In genomic region chrX:46953597-46953996, GRCh38 we compare ENCODE assay signal across 10 cellular contexts. TPM values are rescaled to one million over a fixed set of nuclear protein-coding genes. Genes with fewer than 3 reads are reported as not detected.
DNase-seq lines count a peak whose midpoint lies in the region; ATAC-seq and TF ChIP-seq lines count a peak whose summit lies in the region.
"Had no signal": no experiment of that assay in that cellular context is flagged by ENCODE, and none has a peak within 500 bp of the region (broad histone marks: within the 10 kb centered on the region; RNA-seq: fewer than 3 reads in every experiment).

No MANE protein-coding gene starts in this region.

- DNase-seq in WTC11 (ENCODE audit: low spot score) (no peak), glomerular visceral epithelial cell (ENCODE audit: extremely low spot score) (no peak), NCI-H2227 (lab: John Stamatoyannopoulos, UW; ENCODE audit: unreplicated experiment) (no peak), HuH-7.5 (ENCODE audit: low spot score) (no peak), NCI-H526 treated with DMSO at 0.1 percent for 48 hours (lab: John Stamatoyannopoulos, UW) (no peak)
- DNase-seq: activated T-cell treated with anti-CD3 and anti-CD28 coated beads, Interleukin-2, amount 50 U/mL, for 4 hours; NCI-H1417 treated with DMSO at 0.1 percent for 48 hours had no signal

- no peaks in the 10 kb centered on the region for H3K36me3 ChIP-seq in mesodermal cell (ENCODE audit: control insufficient read depth, insufficient read depth, low read length)

- H3K36me3 Mint-ChIP-seq in WTC11: no peaks in the 10 kb centered on the region

- no peak for TF ChIP-seq CTCF in WTC11 (IDR thresholded peaks at IDR 0.05)

- 0% methylated on average over 1 to 2 of the region's 2 CpGs for WGBS in mesodermal cell (ENCODE audit: insufficient coverage in 2 of 2), 2 experiments

- no peaks in the 10 kb centered on the region for H3K9me3 ChIP-seq in mesodermal cell (ENCODE audit: control insufficient read depth, low read length)

- no peaks in the 10 kb centered on the region for H3K9me3 Mint-ChIP-seq in WTC11
- H3K9me3 Mint-ChIP-seq: activated T-cell treated with anti-CD3 and anti-CD28 coated beads, Interleukin-2, amount 50 U/mL, for 4 hours had no signal

- ATAC-seq in GM18499 (IDR thresholded peaks at IDR 0.05; ENCODE audit: insufficient read depth, unreplicated experiment) (peak; percentile 29), HG02870 (IDR thresholded peaks at IDR 0.05; ENCODE audit: unreplicated experiment) (peak; percentile 35), WTC11 (peak; percentile 88)
- ATAC-seq: activated T-cell treated with anti-CD3 and anti-CD28 coated beads, Interleukin-2, amount 50 U/mL, for 4 hours had no signal

- POLR2A ChIA-PET in WTC11 (lab: Charles Lee): no interaction called here

- no peak overlapping the region; the same call in 1 of the 2 replicates for H3K4me3 Mint-ChIP-seq in WTC11
- H3K4me3 Mint-ChIP-seq: activated T-cell treated with anti-CD3 and anti-CD28 coated beads, Interleukin-2, amount 50 U/mL, for 4 hours had no signal

- peak overlapping the region; percentile 95 for H3K27ac Mint-ChIP-seq in WTC11

- H3K4me1 Mint-ChIP-seq in WTC11: peaks cover 37% of the 10 kb centered on the region

- peaks cover 8% of the 10 kb centered on the region for H3K4me1 ChIP-seq in mesodermal cell (ENCODE audit: control insufficient read depth, insufficient read depth, low read length, poor library complexity, severe bottlenecking)

- H3K27ac ChIP-seq in mesodermal cell (ENCODE audit: low read depth, low read length, severe bottlenecking): peak overlapping the region; percentile 93

- no peaks in the 10 kb centered on the region for H3K27me3 Mint-ChIP-seq in WTC11 (ENCODE audit: low read depth)

- H3K4me3 ChIP-seq in mesodermal cell (ENCODE audit: extremely low read depth, insufficient read depth, low read length, poor library complexity, severe bottlenecking): no peak overlapping the region

- CTCF ChIA-PET in WTC11 (lab: Charles Lee): no interaction called here

TF ChIP-seq in WTC11, 78 proteins besides CTCF, POLR2A, EP300 and RAD21:
- TF ChIP-seq ZBTB21 (CRISPR knock-in tag; IDR thresholded peaks at IDR 0.05; ENCODE audit: borderline replicate concordance) (no peak), ZNF121 (CRISPR knock-in tag; IDR thresholded peaks at IDR 0.05) (no peak)
TF ChIP-seq in WTC11: peak in this region for 0.

RNA-seq across cellular contexts. Expression of gene JADE3, which starts 41.4 kb away (rescaled TPM):
- 14.6 to 19.2 TPM (median 16.8 TPM) in 3 replicates for total RNA-seq in WTC11 (2021)
- polyA plus RNA-seq in mesodermal cell (2013, experiment 1 of 2): 13.5 TPM
- 15.2 TPM for polyA plus RNA-seq in mesodermal cell (2013, experiment 2 of 2)

Comparison
In these comparisons a context has a peak if more than half of its experiments do, and no peak if none do; other contexts are left out.
1. ATAC-seq: peak in every context shown above with its lines; median percentile 88 in WTC11; 35 in HG02870; 29 in GM18499.